12 cellular contexts compared by ENCODE assay signal in genomic region chr2:238376884-238377391, GRCh38. TPM values are rescaled to one million over a fixed set of nuclear protein-coding genes. Genes with fewer than 3 reads are reported as not detected.
A peak's percentile ranks its signal among the peaks of the same experiment; 100 is the strongest.
DNase-seq lines count a peak whose midpoint lies in the region; ATAC-seq and TF ChIP-seq lines count a peak whose summit lies in the region.
"Had no signal": no experiment of that assay in that cellular context is flagged by ENCODE, and none has a peak within 500 bp of the region (broad histone marks: within the 10 kb centered on the region; RNA-seq: fewer than 3 reads in every experiment).

No MANE protein-coding gene starts in this region.

- H3K27me3 ChIP-seq in CD4-positive, alpha-beta T cell (ENCODE audit: control insufficient read depth, insufficient read depth, low read length) = no peaks in the 10 kb centered on the region
- H3K27me3 ChIP-seq in Loucy (ENCODE audit: insufficient read depth, low read length, poor library complexity, severe bottlenecking) (no peaks in the 10 kb centered on the region), lung (ENCODE audit: control insufficient read depth, insufficient read depth) (no peaks in the 10 kb centered on the region), Caco-2 (replicated peaks; ENCODE audit: control insufficient read depth, insufficient read depth, low read length) (no peaks in the 10 kb centered on the region), smooth muscle cell (ENCODE audit: low read depth) (no peaks in the 10 kb centered on the region)

- H3K79me2 ChIP-seq in Loucy (ENCODE audit: insufficient read depth, low read length) = no peaks in the 10 kb centered on the region
- no peaks in the 10 kb centered on the region for H3K79me2 ChIP-seq in smooth muscle cell (ENCODE audit: low read depth)

- CTCF ChIA-PET in CD4-positive, alpha-beta T cell (lab: Charles Lee) = interaction anchor here (0.6 to 1.6 kb wide), 2 partner anchors 19 to 804 kb away, joined by 3 to 4 read pairs; no protein-coding TSS in a partner anchor
- CTCF ChIA-PET in Caco-2 (lab: Charles Lee) = no interaction called here

- POLR2A ChIA-PET in CD4-positive, alpha-beta T cell (lab: Charles Lee) = no interaction called here
- POLR2A ChIA-PET in Caco-2 (lab: Charles Lee) = no interaction called here

- no peaks in the 10 kb centered on the region for H3K36me3 ChIP-seq in Loucy (ENCODE audit: insufficient read depth, low read length)
- no peaks in the 10 kb centered on the region for H3K36me3 ChIP-seq in lung (ENCODE audit: control insufficient read depth in 2 of 2, insufficient read depth in 2 of 2, low read length in 2 of 2)
- H3K36me3 ChIP-seq in Caco-2 (ENCODE audit: control insufficient read depth, insufficient read depth, low read length) = no peaks in the 10 kb centered on the region
- no peaks in the 10 kb centered on the region for H3K36me3 ChIP-seq in smooth muscle cell (ENCODE audit: low read depth)

- peak overlapping the region; percentile 51 for H3K4me3 ChIP-seq in Loucy (ENCODE audit: low read length, poor library complexity, severe bottlenecking)
- H3K4me3 ChIP-seq in lung = no peak overlapping the region
- H3K4me3 ChIP-seq in Caco-2 (ENCODE audit: low read depth, low read length) = no peak overlapping the region
- no peak overlapping the region for H3K4me3 ChIP-seq in smooth muscle cell

- no peaks in the 10 kb centered on the region for H3K9me2 ChIP-seq in Loucy (replicated peaks; ENCODE audit: low read depth, low read length)

- H3K4me1 ChIP-seq in Loucy (ENCODE audit: insufficient read depth, low read length, poor library complexity, severe bottlenecking) (peaks cover 62% of the 10 kb centered on the region), lung (ENCODE audit: control insufficient read depth in 2 of 2, insufficient read depth in 2 of 2, low read length in 2 of 2) (peaks cover 0 to 2% of the 10 kb centered on the region in 2 donors), Caco-2 (no peaks in the 10 kb centered on the region), smooth muscle cell (ENCODE audit: low read depth) (no peaks in the 10 kb centered on the region)

- H4K20me1 ChIP-seq in Loucy (ENCODE audit: insufficient read depth, low read length, poor library complexity, severe bottlenecking) (no peaks in the 10 kb centered on the region), smooth muscle cell (ENCODE audit: low read depth) (no peaks in the 10 kb centered on the region)

- no peak overlapping the region for H3K4me3 Mint-ChIP-seq in CD4-positive, alpha-beta T cell
- H3K4me3 Mint-ChIP-seq in activated T-helper 17 cell treated with anti-CD3 and anti-CD28 coated beads, Interleukin-2, amount 50 U/mL, for 72 hours = peak overlapping the region; percentile 27
- H3K4me3 Mint-ChIP-seq in Caco-2 (ENCODE audit: unreplicated experiment) = no peak overlapping the region
- H3K4me3 Mint-ChIP-seq: activated naive CD4-positive, alpha-beta T cell treated with anti-CD3 and anti-CD28 coated beads for 36 hours had no signal

- ATAC-seq in CD4-positive, alpha-beta T cell (ENCODE audit: poor library complexity) = peak; percentile 14
- peak; percentile 97 for ATAC-seq in activated T-helper 17 cell treated with anti-CD3 and anti-CD28 coated beads, Interleukin-2, amount 50 U/mL, for 72 hours (replicated peaks)
- peak; percentile 34 for ATAC-seq in lung (ENCODE audit: insufficient read depth, low FRiP score)
- no peak for ATAC-seq in HG03342 (IDR thresholded peaks at IDR 0.05; ENCODE audit: unreplicated experiment)

- no peak overlapping the region for H3K27ac Mint-ChIP-seq in CD4-positive, alpha-beta T cell
- H3K27ac Mint-ChIP-seq in activated T-helper 17 cell treated with anti-CD3 and anti-CD28 coated beads, Interleukin-2, amount 50 U/mL, for 72 hours = peak overlapping the region; percentile 28
- no peak overlapping the region for H3K27ac Mint-ChIP-seq in Caco-2 (ENCODE audit: unreplicated experiment)
- H3K27ac Mint-ChIP-seq: activated naive CD4-positive, alpha-beta T cell treated with anti-CD3 and anti-CD28 coated beads for 36 hours had no signal

- WGBS in lung, 2 donors = 29 to 66% methylated on average over 8 of the region's 8 CpGs
- WGBS in smooth muscle cell (ENCODE audit: low lambda C conversion rate) = 81% methylated on average over 8 of the region's 8 CpGs

- H3F3A ChIP-seq in Loucy (ENCODE audit: low read depth) (peaks cover 6% of the 10 kb centered on the region), smooth muscle cell (ENCODE audit: low read depth) (no peaks in the 10 kb centered on the region)

- no peak for DNase-seq in CD4-positive, alpha-beta T cell
- no peak for DNase-seq in lung (ENCODE audit: low spot score)
- DNase-seq in Caco-2 = no peak
- no peak for DNase-seq in smooth muscle cell (lab: John Stamatoyannopoulos, UW; ENCODE audit: unreplicated experiment)
- no peak for DNase-seq in NCI-H524 treated with DMSO at 0.1 percent for 48 hours (lab: John Stamatoyannopoulos, UW)
- DNase-seq: activated naive CD4-positive, alpha-beta T cell treated with anti-CD3 and anti-CD28 coated beads for 36 hours; COR-L47; nucleus accumbens; stimulated activated CD4-positive, alpha-beta T cell treated with anti-CD3 and anti-CD28 coated beads, Interleukin-4, amount 100 ng/mL, for 24 hours had no signal

- H3K9ac ChIP-seq in Loucy (ENCODE audit: low read depth, low read length, poor library complexity, severe bottlenecking) (peak overlapping the region; percentile 0), smooth muscle cell (ENCODE audit: low read depth) (no peak overlapping the region)

- H3K27ac ChIP-seq in CD4-positive, alpha-beta T cell (ENCODE audit: low read depth, low read length) = no peak overlapping the region
- peak overlapping the region in 1 of 2 donors; percentile 45 for H3K27ac ChIP-seq in lung (ENCODE audit: low read depth in 1 of 2, low read length in 1 of 2)
- no peak overlapping the region for H3K27ac ChIP-seq in smooth muscle cell (ENCODE audit: low read depth)

- H3K9me3 Mint-ChIP-seq in CD4-positive, alpha-beta T cell = no peaks in the 10 kb centered on the region
- H3K9me3 Mint-ChIP-seq in activated T-helper 17 cell treated with anti-CD3 and anti-CD28 coated beads, Interleukin-2, amount 50 U/mL, for 72 hours = no peaks in the 10 kb centered on the region
- H3K9me3 Mint-ChIP-seq in Caco-2 (ENCODE audit: unreplicated experiment) = no peaks in the 10 kb centered on the region
- H3K9me3 Mint-ChIP-seq: activated naive CD4-positive, alpha-beta T cell treated with anti-CD3 and anti-CD28 coated beads for 36 hours had no signal

- intact Hi-C loops in CD4-positive, alpha-beta T cell (cut with DNase I, micrococcal nuclease) = no loop called here
- intact Hi-C loops in Caco-2 (cut with micrococcal nuclease; ENCODE audit: unreplicated experiment) = no loop called here

- TF ChIP-seq CTCF in CD4-positive, alpha-beta T cell (IDR thresholded peaks at IDR 0.05) = no peak
- TF ChIP-seq CTCF in Loucy (conservative IDR thresholded peaks at IDR 0.05; ENCODE audit: low read length) (no peak), lung (IDR thresholded peaks at IDR 0.05; ENCODE audit: control extremely low read depth, extremely low read depth) (no peak), Caco-2 (IDR thresholded peaks at IDR 0.05; ENCODE audit: insufficient read depth in 1 of 2, low read depth in 1 of 2, low read length in 1 of 2, severe bottlenecking in 1 of 2, unreplicated experiment in 1 of 2) (no peak), smooth muscle cell (IDR thresholded peaks at IDR 0.05; ENCODE audit: borderline replicate concordance, insufficient read depth, poor library complexity, severe bottlenecking) (no peak)

- peaks cover 9% of the 10 kb centered on the region for H3K36me3 Mint-ChIP-seq in CD4-positive, alpha-beta T cell (ENCODE audit: low read depth)
- H3K36me3 Mint-ChIP-seq in activated T-helper 17 cell treated with anti-CD3 and anti-CD28 coated beads, Interleukin-2, amount 50 U/mL, for 72 hours (ENCODE audit: low read depth) = no peaks in the 10 kb centered on the region
- H3K36me3 Mint-ChIP-seq in Caco-2 (ENCODE audit: insufficient read depth, unreplicated experiment) = no peaks in the 10 kb centered on the region

- H3K4me2 ChIP-seq in Loucy (ENCODE audit: low read depth, low read length, poor library complexity, severe bottlenecking) (peak overlapping the region; percentile 66), smooth muscle cell (no peak overlapping the region)

- no TSS peak for BruUV-seq in Caco-2 (replicated peaks; lab: Mats Ljungman, UMichigan)

- no peak overlapping the region for H2AFZ ChIP-seq in Loucy (ENCODE audit: low read length)
- no peak overlapping the region for H2AFZ ChIP-seq in smooth muscle cell (ENCODE audit: low read depth)

- H3K27me3 Mint-ChIP-seq in CD4-positive, alpha-beta T cell = no peaks in the 10 kb centered on the region
- H3K27me3 Mint-ChIP-seq in activated T-helper 17 cell treated with anti-CD3 and anti-CD28 coated beads, Interleukin-2, amount 50 U/mL, for 72 hours = no peaks in the 10 kb centered on the region
- H3K27me3 Mint-ChIP-seq in Caco-2 (ENCODE audit: insufficient read depth, unreplicated experiment) = no peaks in the 10 kb centered on the region

- no peaks in the 10 kb centered on the region for H3K9me3 ChIP-seq in CD4-positive, alpha-beta T cell (ENCODE audit: control insufficient read depth, low read length)
- H3K9me3 ChIP-seq in Loucy (ENCODE audit: insufficient read depth, low read depth, low read length) = no peaks in the 10 kb centered on the region
- H3K9me3 ChIP-seq in lung (ENCODE audit: control insufficient read depth in 2 of 2, insufficient read depth in 1 of 2, low read length in 1 of 2) = no peaks in the 10 kb centered on the region
- H3K9me3 ChIP-seq in Caco-2 = no peaks in the 10 kb centered on the region
- no peaks in the 10 kb centered on the region for H3K9me3 ChIP-seq in smooth muscle cell (replicated peaks; ENCODE audit: low read depth)

- peaks cover 26% of the 10 kb centered on the region for H3K4me1 Mint-ChIP-seq in CD4-positive, alpha-beta T cell (ENCODE audit: low read depth)
- peaks cover 13% of the 10 kb centered on the region for H3K4me1 Mint-ChIP-seq in activated T-helper 17 cell treated with anti-CD3 and anti-CD28 coated beads, Interleukin-2, amount 50 U/mL, for 72 hours
- H3K4me1 Mint-ChIP-seq in Caco-2 (ENCODE audit: low read depth, unreplicated experiment) = peaks cover 7% of the 10 kb centered on the region

RNA-seq across cellular contexts. Expression of gene ASB1, which starts 49.8 kb away (rescaled TPM):
- 10 to 100 TPM; 14.3 to 19.6 TPM for total RNA-seq in CD4-positive, alpha-beta T cell
- total RNA-seq in activated T-helper 17 cell treated with anti-CD3 and anti-CD28 coated beads, Interleukin-2, amount 50 U/mL, for 72 hours = 10 to 100 TPM; 34.0 to 35.3 TPM
- total RNA-seq in lung (10 to 100 TPM; 18.2 to 34.9 TPM), Caco-2 (2022) (14.2 and 16.9 TPM in 2 replicates), smooth muscle cell (10.9 and 24.8 TPM in 2 replicates)
- polyA plus RNA-seq in lung (10 to 100 TPM; 17.7 to 22.9 TPM), smooth muscle cell (27.3 and 37.5 TPM in 2 replicates)

RNA-seq across cellular contexts. Expression of gene TRAF3IP1, which starts 56.6 kb away (rescaled TPM):
- 1 to 10 TPM; 5.1 to 6.9 TPM for total RNA-seq in CD4-positive, alpha-beta T cell
- total RNA-seq in activated T-helper 17 cell treated with anti-CD3 and anti-CD28 coated beads, Interleukin-2, amount 50 U/mL, for 72 hours = 1 to 10 TPM; 3.4 to 7.2 TPM
- total RNA-seq in lung (10 to 100 TPM; 19.5 to 41.0 TPM), Caco-2 (2022) (7.1 and 7.4 TPM in 2 replicates), smooth muscle cell (4.4 and 5.3 TPM in 2 replicates)
- polyA plus RNA-seq in lung (10 to 100 TPM in 1 of 2 donors, 1 to 10 TPM in 1; 8.9 to 10.0 TPM), smooth muscle cell (7.5 and 10.2 TPM in 2 replicates)
